8 cellular contexts compared by ENCODE assay signal in the genomic region with DNA sequence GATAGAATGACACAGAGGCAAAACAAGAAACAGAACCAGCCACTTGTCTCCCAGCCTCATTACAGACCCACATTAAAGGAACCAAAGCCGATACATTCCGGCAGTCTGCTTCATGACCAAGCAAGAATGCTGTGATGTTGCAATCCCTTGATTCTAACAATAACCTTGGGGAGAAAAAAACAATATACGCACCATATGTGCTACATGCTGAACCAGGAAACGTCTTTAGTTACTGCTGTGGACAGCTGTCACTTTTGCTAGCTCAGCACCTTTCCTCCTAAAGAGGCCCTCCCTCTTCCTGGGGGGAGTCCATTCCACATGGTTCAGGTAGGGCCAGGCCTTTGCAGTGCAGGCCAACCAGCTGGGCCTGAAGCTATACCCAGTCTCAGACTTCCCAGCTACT.
DNase-seq lines count a peak whose midpoint lies in the region; ATAC-seq, FAIRE-seq and TF ChIP-seq lines count a peak whose summit lies in the region.

No MANE protein-coding gene starts in this region.

- peaks cover 9% of the 10 kb centered on the region for H3K4me1 ChIP-seq in IMR-90 (ENCODE audit: control insufficient read depth, insufficient read depth, low read length)

- POLR2A ChIA-PET in IMR-90 (lab: Charles Lee; ENCODE audit: unreplicated experiment) = interaction anchor here (0.5 kb wide), 1 partner anchor 25 kb away, joined by 4 read pairs; no protein-coding TSS in a partner anchor

- H2BK20ac ChIP-seq in IMR-90 (ENCODE audit: low read depth, low read length) = peak overlapping the region; percentile 54; the same call in 1 of the 2 replicates

- BruUV-seq in IMR-90 (replicated peaks; lab: Mats Ljungman, UMichigan) = no TSS peak

- H3K4me2 ChIP-seq in IMR-90 (ENCODE audit: low read depth, low read length) = peak overlapping the region; percentile 69

- H3K56ac ChIP-seq in IMR-90 (ENCODE audit: extremely low read depth, insufficient read depth, low read length) = no peak overlapping the region; the same call in 1 of the 2 replicates

- peaks cover 6% of the 10 kb centered on the region for H3K9me1 ChIP-seq in IMR-90 (ENCODE audit: insufficient read depth, low read length)

- TF ChIP-seq RAD21 in IMR-90 (IDR thresholded peaks at IDR 0.05; ENCODE audit: low read length) = no peak

- H4K91ac ChIP-seq in IMR-90 (ENCODE audit: insufficient read depth, low read depth, low read length) = 0 out of 2 replicates have a peak overlapping the region, but pooled peaks have one; percentile 17

- intact Hi-C loops in IMR-90 (cut with micrococcal nuclease) = no loop called here

- H3K27me3 Mint-ChIP-seq in stimulated activated naive CD8-positive, alpha-beta T cell treated with anti-CD3 and anti-CD28 coated beads, Interleukin-15, amount 100 ng/mL, for 72 hours = no peaks in the 10 kb centered on the region

- H2AK9ac ChIP-seq in IMR-90 (replicated peaks; ENCODE audit: low read depth, low read length, poor library complexity) = no peak overlapping the region

- WGBS in IMR-90 (ENCODE audit: extremely low coverage in 2 of 2, insufficient read length in 1 of 2), 2 experiments = 0% methylated on average over 1 of the region's 4 CpGs; no CpG with 5 or more reads in 1 of the 2 experiments

- no peak overlapping the region for H3K27ac Mint-ChIP-seq in stimulated activated naive CD8-positive, alpha-beta T cell treated with anti-CD3 and anti-CD28 coated beads, Interleukin-15, amount 100 ng/mL, for 72 hours

- H3K4me1 Mint-ChIP-seq in stimulated activated naive CD8-positive, alpha-beta T cell treated with anti-CD3 and anti-CD28 coated beads, Interleukin-15, amount 100 ng/mL, for 72 hours = peaks cover 6% of the 10 kb centered on the region

- H3K27me3 ChIP-seq in IMR-90 (ENCODE audit: control insufficient read depth, insufficient read depth, low read length) = no peaks in the 10 kb centered on the region

- H3K23ac ChIP-seq in IMR-90 (ENCODE audit: low read depth, low read length) = peak overlapping the region; percentile 54; the same call in 1 of the 2 replicates

- H3K79me1 ChIP-seq in IMR-90 (ENCODE audit: low read depth in 1 of 2, low read length in 2 of 2) = no peaks in the 10 kb centered on the region

- peak overlapping the region; percentile 41; the same call in 1 of the 2 replicates for H4K5ac ChIP-seq in IMR-90 (ENCODE audit: low read depth, low read length)

- peak overlapping the region; percentile 63; the same call in 1 of the 2 replicates for H3K27ac ChIP-seq in IMR-90 (ENCODE audit: insufficient read depth, low read length)

- dilution Hi-C loops in IMR-90 (cut with HindIII; ENCODE audit: low sequenced_read_pairs, unreplicated experiment) = no loop called here

- H3K14ac ChIP-seq in IMR-90 (replicated peaks; ENCODE audit: low read depth, low read length) = peak overlapping the region; percentile 6; the same call in 1 of the 2 replicates

- no peak overlapping the region for H3K4me3 ChIP-seq in IMR-90 (ENCODE audit: insufficient read depth, low read depth, low read length)
- no peak overlapping the region for H3K4me3 ChIP-seq in astrocyte of the spinal cord (ENCODE audit: low read depth, low read length)

- H2BK15ac ChIP-seq in IMR-90 (ENCODE audit: low read depth, low read length) = no peak overlapping the region; the same call in 2 of the 3 replicates

- ATAC-seq in IMR-90 (ENCODE audit: low read depth) = peak; percentile 89
- ATAC-seq in stimulated activated naive CD8-positive, alpha-beta T cell treated with anti-CD3 and anti-CD28 coated beads, Interleukin-15, amount 100 ng/mL, for 72 hours = no peak

- peaks cover 9 to 15% of the 10 kb centered on the region in 2 donors for H3K9me3 Mint-ChIP-seq in stimulated activated naive CD8-positive, alpha-beta T cell treated with anti-CD3 and anti-CD28 coated beads, Interleukin-15, amount 100 ng/mL, for 72 hours

- H2BK5ac ChIP-seq in IMR-90 (ENCODE audit: low read depth, low read length, poor library complexity, severe bottlenecking) = peak overlapping the region; percentile 93

- no peak for FAIRE-seq in D721Med (lab: Jason Lieb, UNC)

- H3K4ac ChIP-seq in IMR-90 (ENCODE audit: low read depth, low read length) = peak overlapping the region; percentile 64

- peak overlapping the region; percentile 82 for H2AFZ ChIP-seq in IMR-90 (replicated peaks; ENCODE audit: low read length, poor library complexity)

- peak overlapping the region in 1 of 2 experiments; percentile 43; a peak in 1 of 4 replicates for H4K8ac ChIP-seq in IMR-90 (ENCODE audit: low read depth in 2 of 2, low read length in 2 of 2)

- CTCF ChIA-PET in IMR-90 (lab: Yijun Ruan, JAX) = no interaction called here

- H3K36me3 ChIP-seq in IMR-90 (ENCODE audit: control insufficient read depth, insufficient read depth, low read length) = no peaks in the 10 kb centered on the region

- DNase-seq in IMR-90 = peak; percentile 95
- DNase-seq in astrocyte of the spinal cord (ENCODE audit: low read depth, low spot score) = peak; percentile 92
- peak; percentile 39 to 43 for DNase-seq in hippocampal formation (lab: John Stamatoyannopoulos, UW)
- DNase-seq in stromal cell of bone marrow (ENCODE audit: low read depth) = peak; percentile 69
- no peak for DNase-seq in D721Med (ENCODE audit: insufficient read length, low spot score)
- no peak for DNase-seq in OCI-M2 (lab: John Stamatoyannopoulos, UW; ENCODE audit: unreplicated experiment)
- no peak for DNase-seq in cerebellum (ENCODE audit: low spot score)
- no peak for DNase-seq in stimulated activated naive CD8-positive, alpha-beta T cell treated with anti-CD3 and anti-CD28 coated beads, Interleukin-15, amount 100 ng/mL, for 72 hours

- H3K18ac ChIP-seq in IMR-90 (ENCODE audit: low read depth, low read length) = peak overlapping the region; percentile 65; the same call in 1 of the 2 replicates

- H3K9me3 ChIP-seq in IMR-90 (ENCODE audit: control insufficient read depth, insufficient read depth, low read length) = peaks cover 3% of the 10 kb centered on the region; the same call in 1 of the 2 replicates

- no peak for TF ChIP-seq POLR2A in IMR-90 (IDR thresholded peaks at IDR 0.05; ENCODE audit: low read depth, low read length)

- no peak overlapping the region for H3K9ac ChIP-seq in IMR-90 (ENCODE audit: low read depth, low read length)

- in situ Hi-C loops in IMR-90 (cut with MboI; ENCODE audit: low sequenced_read_pairs) = no loop called here
- in situ Hi-C loops in astrocyte of the spinal cord (cut with HindIII; ENCODE audit: low sequenced_read_pairs) = no loop called here

- no peak overlapping the region for H3K4me3 Mint-ChIP-seq in stimulated activated naive CD8-positive, alpha-beta T cell treated with anti-CD3 and anti-CD28 coated beads, Interleukin-15, amount 100 ng/mL, for 72 hours

- H4K20me1 ChIP-seq in IMR-90 (ENCODE audit: insufficient read depth, low read length) = no peaks in the 10 kb centered on the region

- TF ChIP-seq CTCF in IMR-90 (conservative IDR thresholded peaks at IDR 0.05; ENCODE audit: low read depth, low read length) (no peak), astrocyte of the spinal cord (IDR thresholded peaks at IDR 0.05; ENCODE audit: low read depth, low read length) (no peak), D721Med (IDR thresholded peaks at IDR 0.05; ENCODE audit: insufficient read depth, missing control alignments) (no peak)

- H2AK5ac ChIP-seq in IMR-90 (ENCODE audit: low read depth, low read length) = no peak overlapping the region

- H2BK120ac ChIP-seq in IMR-90 (ENCODE audit: low read depth, low read length) = peak overlapping the region; percentile 67; the same call in 1 of the 2 replicates

TF ChIP-seq in IMR-90, 13 proteins besides CTCF, POLR2A, EP300 and RAD21:
- TF ChIP-seq MXI1 (IDR thresholded peaks at IDR 0.05; ENCODE audit: borderline replicate concordance, low read depth, low read length) (peak; percentile 46; the same call in 1 of the 2 replicates), CEBPB (IDR thresholded peaks at IDR 0.05; ENCODE audit: low read depth, low read length) (peak; percentile 100), CHD1 (IDR thresholded peaks at IDR 0.05; ENCODE audit: low read depth, low read length) (no peak), RCOR1 (IDR thresholded peaks at IDR 0.05; ENCODE audit: insufficient replicate concordance, low read length) (peak; percentile 89), BHLHE40 (IDR thresholded peaks at IDR 0.05; ENCODE audit: low read depth, low read length) (peak; percentile 49), SMC3 (IDR thresholded peaks at IDR 0.05; ENCODE audit: low read depth, low read length) (peak; percentile 7; the same call in 1 of the 2 replicates), MAFK (IDR thresholded peaks at IDR 0.05; ENCODE audit: low read depth, low read length) (peak; percentile 97), NFE2L2 (IDR thresholded peaks at IDR 0.05; ENCODE audit: low read depth, low read length) (peak; percentile 80), FOS (IDR thresholded peaks at IDR 0.05; ENCODE audit: low read depth, low read length) (peak; percentile 68; the same call in 1 of the 2 replicates)
- TF ChIP-seq, protein P1, sequence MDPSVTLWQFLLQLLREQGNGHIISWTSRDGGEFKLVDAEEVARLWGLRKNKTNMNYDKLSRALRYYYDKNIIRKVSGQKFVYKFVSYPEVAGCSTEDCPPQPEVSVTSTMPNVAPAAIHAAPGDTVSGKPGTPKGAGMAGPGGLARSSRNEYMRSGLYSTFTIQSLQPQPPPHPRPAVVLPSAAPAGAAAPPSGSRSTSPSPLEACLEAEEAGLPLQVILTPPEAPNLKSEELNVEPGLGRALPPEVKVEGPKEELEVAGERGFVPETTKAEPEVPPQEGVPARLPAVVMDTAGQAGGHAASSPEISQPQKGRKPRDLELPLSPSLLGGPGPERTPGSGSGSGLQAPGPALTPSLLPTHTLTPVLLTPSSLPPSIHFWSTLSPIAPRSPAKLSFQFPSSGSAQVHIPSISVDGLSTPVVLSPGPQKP (IDR thresholded peaks at IDR 0.05; ENCODE audit: borderline replicate concordance, low read depth, low read length) = no peak

Comparison
In these comparisons a context has a peak if more than half of its experiments do, and no peak if none do; other contexts are left out.
1. DNase-seq: peak in IMR-90 (single experiment), astrocyte of the spinal cord (single experiment), hippocampal formation (2 of 2) and stromal cell of bone marrow (single experiment); none in D721Med (single experiment), OCI-M2 (single experiment), cerebellum (single experiment) and stimulated activated naive CD8-positive, alpha-beta T cell treated with anti-CD3 and anti-CD28 coated beads, Interleukin-15, amount 100 ng/mL, for 72 hours (0 of 2).